In genomic region chr17:75147878-75148546, GRCh38 we compare ENCODE assay signal across 13 cellular contexts. TPM values are rescaled to one million over a fixed set of nuclear protein-coding genes. Genes with fewer than 3 reads are reported as not detected.
DNase-seq lines count a peak whose midpoint lies in the region; ATAC-seq and TF ChIP-seq lines count a peak whose summit lies in the region.
"Had no signal": no experiment of that assay in that cellular context is flagged by ENCODE, and none has a peak within 500 bp of the region (broad histone marks: within the 10 kb centered on the region; RNA-seq: fewer than 3 reads in every experiment).

No MANE protein-coding gene starts in this region.

- ATAC-seq in T-helper 17 cell (no peak), right lobe of liver (peak in 3 of 4 donors; percentile 46 to 70 (median 50)), HG02610 (IDR thresholded peaks at IDR 0.05; ENCODE audit: unreplicated experiment) (no peak)

- H3K4me3 ChIP-seq in right lobe of liver (no peak overlapping the region), stomach (no peak overlapping the region)
- H3K4me3 ChIP-seq: esophagus muscularis mucosa, tibial artery had no signal

- no peak for DNase-seq in activated T-cell treated with anti-CD3 and anti-CD28 coated beads, Interleukin-2, amount 50 U/mL, for 24 hours
- DNase-seq in activated T-cell treated with anti-CD3 and anti-CD28 coated beads for 4 hours = no peak
- no peak for DNase-seq in T-helper 17 cell
- peak in 1 of 3 donors; percentile 28 for DNase-seq in right lobe of liver
- no peak for DNase-seq in stomach
- DNase-seq in stimulated activated naive CD4-positive, alpha-beta T cell (lab: John Stamatoyannopoulos, UW) = no peak
- DNase-seq in Kasumi-1 (lab: John Stamatoyannopoulos, UW) = no peak
- DNase-seq: activated CD4-positive, alpha-beta T cell treated with anti-CD3 and anti-CD28 coated beads, Interleukin-2, amount 50 U/mL, for 1 hour; NCI-H1417 had no signal

- no peak overlapping the region for H3K4me3 Mint-ChIP-seq in activated T-cell treated with anti-CD3 and anti-CD28 coated beads, Interleukin-2, amount 50 U/mL, for 24 hours
- H3K4me3 Mint-ChIP-seq in T-helper 17 cell = no peak overlapping the region

- H3K9me3 Mint-ChIP-seq in activated T-cell treated with anti-CD3 and anti-CD28 coated beads, Interleukin-2, amount 50 U/mL, for 24 hours = no peaks in the 10 kb centered on the region
- H3K9me3 Mint-ChIP-seq: IgD-negative memory B cell had no signal

- intact Hi-C loops in right lobe of liver (cut with DNase I) = no loop called here
- intact Hi-C loops in stomach (cut with DNase I; ENCODE audit: low total_unique reads) = no loop called here

- H3K9me3 ChIP-seq in T-helper 17 cell (ENCODE audit: control insufficient read depth, low read length, poor library complexity, severe bottlenecking) = no peaks in the 10 kb centered on the region
- H3K9me3 ChIP-seq in right lobe of liver = no peaks in the 10 kb centered on the region
- H3K9me3 ChIP-seq in stomach = no peaks in the 10 kb centered on the region
- H3K9me3 ChIP-seq: esophagus muscularis mucosa, tibial artery had no signal

- H3K27ac Mint-ChIP-seq in activated T-cell treated with anti-CD3 and anti-CD28 coated beads, Interleukin-2, amount 50 U/mL, for 24 hours = peak overlapping the region; percentile 61
- peak overlapping the region; percentile 67 for H3K27ac Mint-ChIP-seq in T-helper 17 cell

- WGBS in right lobe of liver (ENCODE audit: insufficient coverage, low coverage, low lambda C conversion rate, missing lambda C conversion rate) = 74% methylated on average over 5 of the region's 6 CpGs
- WGBS in stomach, 5 donors = 64 to 77% (median 73%) methylated on average over 6 of the region's 6 CpGs

- no peaks in the 10 kb centered on the region for H3K27me3 Mint-ChIP-seq in activated T-cell treated with anti-CD3 and anti-CD28 coated beads, Interleukin-2, amount 50 U/mL, for 24 hours
- no peaks in the 10 kb centered on the region for H3K27me3 Mint-ChIP-seq in T-helper 17 cell
- H3K27me3 Mint-ChIP-seq: IgD-negative memory B cell had no signal

- peaks cover 23% of the 10 kb centered on the region for H3K4me1 Mint-ChIP-seq in activated T-cell treated with anti-CD3 and anti-CD28 coated beads, Interleukin-2, amount 50 U/mL, for 24 hours (ENCODE audit: low read depth)
- H3K4me1 Mint-ChIP-seq in T-helper 17 cell = peaks cover 22% of the 10 kb centered on the region

- TF ChIP-seq EP300 in stomach (IDR thresholded peaks at IDR 0.05) = no peak

- H3K27me3 ChIP-seq in right lobe of liver (no peaks in the 10 kb centered on the region), stomach (no peaks in the 10 kb centered on the region)
- H3K27me3 ChIP-seq: esophagus muscularis mucosa, tibial artery had no signal

- H3K4me1 ChIP-seq in right lobe of liver = peaks cover 0 to 1% (median 0%) of the 10 kb centered on the region in 4 donors
- H3K4me1 ChIP-seq in stomach = peaks cover 2 to 47% (median 14%) of the 10 kb centered on the region in 4 donors

- TF ChIP-seq CTCF in right lobe of liver (IDR thresholded peaks at IDR 0.05) = no peak
- no peak for TF ChIP-seq CTCF in stomach (IDR thresholded peaks at IDR 0.05)

- H3K27ac ChIP-seq in right lobe of liver (no peak overlapping the region), stomach (peak overlapping the region in 4 of 5 donors; percentile 29 to 74 (median 48))
- H3K27ac ChIP-seq: esophagus muscularis mucosa, tibial artery had no signal

- peaks cover 79% of the 10 kb centered on the region for H3K36me3 Mint-ChIP-seq in activated T-cell treated with anti-CD3 and anti-CD28 coated beads, Interleukin-2, amount 50 U/mL, for 24 hours (ENCODE audit: low read depth)
- H3K36me3 Mint-ChIP-seq in T-helper 17 cell (ENCODE audit: low read depth) = peaks cover 7% of the 10 kb centered on the region

- peaks cover 0 to 19% (median 6%) of the 10 kb centered on the region in 4 donors for H3K36me3 ChIP-seq in right lobe of liver
- peaks cover 26 to 56% (median 48%) of the 10 kb centered on the region in 4 donors for H3K36me3 ChIP-seq in stomach

- TF ChIP-seq POLR2A in right lobe of liver (IDR thresholded peaks at IDR 0.05) (no peak), stomach (IDR thresholded peaks at IDR 0.05) (no peak)

RNA-seq across cellular contexts. Expression of gene JPT1, which starts 6.3 kb away (rescaled TPM):
- total RNA-seq in T-helper 17 cell = 10 to 100 TPM; 40.0 to 46.8 TPM
- total RNA-seq in right lobe of liver = 10 to 100 TPM; 16.7 to 57.8 (median 29.5) TPM
- total RNA-seq in stomach = 100 to 1,000 TPM in 1 of 5 donors, 10 to 100 TPM in 3, 1 to 10 TPM in 1; 8.0 to 217 (median 61.9) TPM
- 100 to 1,000 TPM; 133 to 405 (median 227) TPM for polyA plus RNA-seq in stomach

RNA-seq across cellular contexts. Expression of gene NT5C, which starts 16.5 kb away (rescaled TPM):
- total RNA-seq in T-helper 17 cell (10 to 100 TPM; 20.6 to 29.8 TPM), right lobe of liver (10 to 100 TPM; 10.5 to 35.1 (median 12.6) TPM), stomach (100 to 1,000 TPM in 3 of 5 donors, 10 to 100 TPM in 2; 24.1 to 472 (median 150) TPM)
- 100 to 1,000 TPM in 2 of 3 donors, 10 to 100 TPM in 1; 60.5 to 120 (median 117) TPM for polyA plus RNA-seq in stomach

RNA-seq across cellular contexts. Expression of gene SUMO2, which starts 34.7 kb away (rescaled TPM):
- total RNA-seq in T-helper 17 cell (100 to 1,000 TPM; 216 to 236 TPM), right lobe of liver (100 to 1,000 TPM in 3 of 6 experiments, 10 to 100 TPM in 3; 23.6 to 120 (median 108) TPM), stomach (10 to 100 TPM; 10.7 to 88.1 (median 53.6) TPM)
- polyA plus RNA-seq in stomach = 100 to 1,000 TPM in 2 of 3 donors, 10 to 100 TPM in 1; 66.0 to 141 (median 130) TPM

RNA-seq across cellular contexts. Expression of gene ARMC7, which starts 38.2 kb away (rescaled TPM):
- total RNA-seq in T-helper 17 cell (1 to 10 TPM; 8.9 to 9.3 TPM), right lobe of liver (1 to 10 TPM; 4.7 to 6.3 (median 5.3) TPM), stomach (10 to 100 TPM in 4 of 5 donors, 1 to 10 TPM in 1; 2.2 to 26.8 (median 13.9) TPM)
- 10 to 100 TPM in 2 of 3 donors, 1 to 10 TPM in 1; 9.6 to 10.8 (median 10.7) TPM for polyA plus RNA-seq in stomach

RNA-seq across cellular contexts. Expression of gene NUP85, which starts 57.5 kb away (rescaled TPM):
- total RNA-seq in T-helper 17 cell = 10 to 100 TPM; 75.0 to 75.3 TPM
- total RNA-seq in right lobe of liver = 10 to 100 TPM; 15.3 to 32.8 (median 25.9) TPM
- total RNA-seq in stomach = 100 to 1,000 TPM in 1 of 5 donors, 10 to 100 TPM in 4; 20.3 to 220 (median 29.2) TPM
- polyA plus RNA-seq in stomach = 10 to 100 TPM; 21.5 to 52.1 (median 37.3) TPM

Comparison
In these comparisons a context has a peak if more than half of its experiments do, and no peak if none do; other contexts are left out.
1. ATAC-seq: peak in right lobe of liver (3 of 4); none in T-helper 17 cell (single experiment) and HG02610 (single experiment).
2. H3K27ac ChIP-seq: peak in stomach (4 of 5); none in right lobe of liver (0 of 3).